In the genomic region with DNA sequence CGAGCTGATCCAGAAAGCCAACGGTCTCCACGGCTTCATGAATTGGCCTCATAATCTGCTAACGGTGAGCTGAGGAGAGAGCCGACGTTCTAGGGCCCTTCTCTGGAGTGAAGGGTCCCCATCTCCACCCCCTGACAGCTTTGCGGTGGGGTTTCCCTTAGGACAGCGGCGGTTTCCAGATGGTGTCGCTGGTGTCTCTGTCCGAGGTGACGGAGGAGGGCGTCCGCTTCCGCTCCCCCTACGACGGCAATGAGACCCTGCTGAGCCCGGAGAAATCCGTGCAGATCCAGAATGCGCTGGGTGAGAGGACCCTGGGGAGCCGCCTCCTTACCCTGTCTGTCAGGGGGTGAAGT, we compare ENCODE assay signal across 1 cellular context.
TF ChIP-seq lines count a peak whose summit lies in the region.

No MANE protein-coding gene starts in this region.

TF ChIP-seq in SK-N-SH treated with all-trans-retinoic acid at 6 μM for 48 hours, 23 proteins besides CTCF, POLR2A, EP300 and RAD21 (continued from another document):
- TF ChIP-seq OSR1 (CRISPR knock-in tag; IDR thresholded peaks at IDR 0.05) (no peak), CSDC2 (CRISPR knock-in tag; IDR thresholded peaks at IDR 0.05) (no peak), ESRRG (CRISPR knock-in tag; IDR thresholded peaks at IDR 0.05) (no peak), PPARA (CRISPR knock-in tag; IDR thresholded peaks at IDR 0.05; ENCODE audit: borderline replicate concordance) (no peak), ZC3H10 (CRISPR knock-in tag; IDR thresholded peaks at IDR 0.05) (no peak)
- TF ChIP-seq, protein P1, sequence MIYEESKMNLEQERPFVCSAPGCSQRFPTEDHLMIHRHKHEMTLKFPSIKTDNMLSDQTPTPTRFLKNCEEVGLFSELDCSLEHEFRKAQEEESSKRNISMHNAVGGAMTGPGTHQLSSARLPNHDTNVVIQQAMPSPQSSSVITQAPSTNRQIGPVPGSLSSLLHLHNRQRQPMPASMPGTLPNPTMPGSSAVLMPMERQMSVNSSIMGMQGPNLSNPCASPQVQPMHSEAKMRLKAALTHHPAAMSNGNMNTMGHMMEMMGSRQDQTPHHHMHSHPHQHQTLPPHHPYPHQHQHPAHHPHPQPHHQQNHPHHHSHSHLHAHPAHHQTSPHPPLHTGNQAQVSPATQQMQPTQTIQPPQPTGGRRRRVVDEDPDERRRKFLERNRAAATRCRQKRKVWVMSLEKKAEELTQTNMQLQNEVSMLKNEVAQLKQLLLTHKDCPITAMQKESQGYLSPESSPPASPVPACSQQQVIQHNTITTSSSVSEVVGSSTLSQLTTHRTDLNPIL (CRISPR knock-in tag; IDR thresholded peaks at IDR 0.05; ENCODE audit: low read depth): no peak
- TF ChIP-seq, protein P2, sequence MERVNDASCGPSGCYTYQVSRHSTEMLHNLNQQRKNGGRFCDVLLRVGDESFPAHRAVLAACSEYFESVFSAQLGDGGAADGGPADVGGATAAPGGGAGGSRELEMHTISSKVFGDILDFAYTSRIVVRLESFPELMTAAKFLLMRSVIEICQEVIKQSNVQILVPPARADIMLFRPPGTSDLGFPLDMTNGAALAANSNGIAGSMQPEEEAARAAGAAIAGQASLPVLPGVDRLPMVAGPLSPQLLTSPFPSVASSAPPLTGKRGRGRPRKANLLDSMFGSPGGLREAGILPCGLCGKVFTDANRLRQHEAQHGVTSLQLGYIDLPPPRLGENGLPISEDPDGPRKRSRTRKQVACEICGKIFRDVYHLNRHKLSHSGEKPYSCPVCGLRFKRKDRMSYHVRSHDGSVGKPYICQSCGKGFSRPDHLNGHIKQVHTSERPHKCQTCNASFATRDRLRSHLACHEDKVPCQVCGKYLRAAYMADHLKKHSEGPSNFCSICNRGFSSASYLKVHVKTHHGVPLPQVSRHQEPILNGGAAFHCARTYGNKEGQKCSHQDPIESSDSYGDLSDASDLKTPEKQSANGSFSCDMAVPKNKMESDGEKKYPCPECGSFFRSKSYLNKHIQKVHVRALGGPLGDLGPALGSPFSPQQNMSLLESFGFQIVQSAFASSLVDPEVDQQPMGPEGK (CRISPR knock-in tag; IDR thresholded peaks at IDR 0.05; ENCODE audit: borderline replicate concordance): no peak
- TF ChIP-seq, protein P3, sequence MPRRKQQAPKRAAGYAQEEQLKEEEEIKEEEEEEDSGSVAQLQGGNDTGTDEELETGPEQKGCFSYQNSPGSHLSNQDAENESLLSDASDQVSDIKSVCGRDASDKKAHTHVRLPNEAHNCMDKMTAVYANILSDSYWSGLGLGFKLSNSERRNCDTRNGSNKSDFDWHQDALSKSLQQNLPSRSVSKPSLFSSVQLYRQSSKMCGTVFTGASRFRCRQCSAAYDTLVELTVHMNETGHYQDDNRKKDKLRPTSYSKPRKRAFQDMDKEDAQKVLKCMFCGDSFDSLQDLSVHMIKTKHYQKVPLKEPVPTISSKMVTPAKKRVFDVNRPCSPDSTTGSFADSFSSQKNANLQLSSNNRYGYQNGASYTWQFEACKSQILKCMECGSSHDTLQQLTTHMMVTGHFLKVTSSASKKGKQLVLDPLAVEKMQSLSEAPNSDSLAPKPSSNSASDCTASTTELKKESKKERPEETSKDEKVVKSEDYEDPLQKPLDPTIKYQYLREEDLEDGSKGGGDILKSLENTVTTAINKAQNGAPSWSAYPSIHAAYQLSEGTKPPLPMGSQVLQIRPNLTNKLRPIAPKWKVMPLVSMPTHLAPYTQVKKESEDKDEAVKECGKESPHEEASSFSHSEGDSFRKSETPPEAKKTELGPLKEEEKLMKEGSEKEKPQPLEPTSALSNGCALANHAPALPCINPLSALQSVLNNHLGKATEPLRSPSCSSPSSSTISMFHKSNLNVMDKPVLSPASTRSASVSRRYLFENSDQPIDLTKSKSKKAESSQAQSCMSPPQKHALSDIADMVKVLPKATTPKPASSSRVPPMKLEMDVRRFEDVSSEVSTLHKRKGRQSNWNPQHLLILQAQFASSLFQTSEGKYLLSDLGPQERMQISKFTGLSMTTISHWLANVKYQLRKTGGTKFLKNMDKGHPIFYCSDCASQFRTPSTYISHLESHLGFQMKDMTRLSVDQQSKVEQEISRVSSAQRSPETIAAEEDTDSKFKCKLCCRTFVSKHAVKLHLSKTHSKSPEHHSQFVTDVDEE (CRISPR knock-in tag; IDR thresholded peaks at IDR 0.05): no peak
